Comparison of ENCODE assay signal across 8 cellular contexts in genomic region chr16:30896203-30896889, GRCh38.
DNase-seq lines count a peak whose midpoint lies in the region; ATAC-seq and TF ChIP-seq lines count a peak whose summit lies in the region.

Gene CTF1 (plus strand): TSS chr16:30896614. CDS start chr16:30896644, 30 bp downstream.

- H3K4me1 ChIP-seq in rectal smooth muscle tissue (ENCODE audit: control insufficient read depth, insufficient read depth, low read length) = peaks cover 27% of the 10 kb centered on the region

- H3K9ac ChIP-seq in rectal smooth muscle tissue (ENCODE audit: low read length) = peak within 1 kb of the TSS; percentile 86

- in situ Hi-C loops in brain microvascular endothelial cell (cut with HindIII; ENCODE audit: low pct_ligation_motif_present, low sequenced_read_pairs) = loop anchor here (25.0 kb wide), 1 partner anchor 109 kb away; the partner anchor contains the start of gene ZNF629

- H3K4me3 ChIP-seq in brain microvascular endothelial cell (ENCODE audit: low read depth, low read length) (peak within 1 kb of the TSS; percentile 61), iPS-11a (ENCODE audit: low read depth, low read length) (peak within 1 kb of the TSS; percentile 38), rectal smooth muscle tissue (ENCODE audit: low read length) (peak within 1 kb of the TSS; percentile 82)

- peak within 1 kb of the TSS; percentile 84 for H3K27ac ChIP-seq in brain microvascular endothelial cell
- peak within 1 kb of the TSS; percentile 99 for H3K27ac ChIP-seq in rectal smooth muscle tissue (ENCODE audit: low read depth, low read length)

- DNase-seq in DMS153 (lab: John Stamatoyannopoulos, UW) (peak; percentile 52), NCI-H2029 treated with DMSO at 0.1 percent for 48 hours (lab: John Stamatoyannopoulos, UW) (peak; percentile 34), brain microvascular endothelial cell (peak; percentile 68), COLO668 (lab: John Stamatoyannopoulos, UW; ENCODE audit: unreplicated experiment) (no peak)
- DNase-seq in stimulated activated CD4-positive, alpha-beta T cell treated with anti-CD3 and anti-CD28 coated beads, Interleukin-4, amount 100 ng/mL, for 4 hours = no peak

- TF ChIP-seq CTCF in brain microvascular endothelial cell (IDR thresholded peaks at IDR 0.05; ENCODE audit: low read depth, low read length, missing control alignments) = no peak

- no peaks in the 10 kb centered on the region for H3K27me3 ChIP-seq in brain microvascular endothelial cell (replicated peaks)
- no peaks in the 10 kb centered on the region for H3K27me3 ChIP-seq in rectal smooth muscle tissue (ENCODE audit: control insufficient read depth, insufficient read depth, low read length)

- no peak for ATAC-seq in HG03565 (IDR thresholded peaks at IDR 0.05; ENCODE audit: unreplicated experiment)

- H3K36me3 ChIP-seq in brain microvascular endothelial cell (replicated peaks) = no peaks in the 10 kb centered on the region
- H3K36me3 ChIP-seq in rectal smooth muscle tissue (ENCODE audit: control insufficient read depth, insufficient read depth, low read length) = no peaks in the 10 kb centered on the region

Comparison
In these comparisons a context has a peak if more than half of its experiments do, and no peak if none do; other contexts are left out.
1. DNase-seq: peak in DMS153 (single experiment), NCI-H2029 treated with DMSO at 0.1 percent for 48 hours (single experiment) and brain microvascular endothelial cell (single experiment); none in stimulated activated CD4-positive, alpha-beta T cell treated with anti-CD3 and anti-CD28 coated beads, Interleukin-4, amount 100 ng/mL, for 4 hours (0 of 2) and COLO668 (single experiment).
2. Peak in every context shown above with its lines, with median percentiles within 50 percentile points of each other: H3K4me3 ChIP-seq.